8 cellular contexts compared by ENCODE assay signal in the genomic region with DNA sequence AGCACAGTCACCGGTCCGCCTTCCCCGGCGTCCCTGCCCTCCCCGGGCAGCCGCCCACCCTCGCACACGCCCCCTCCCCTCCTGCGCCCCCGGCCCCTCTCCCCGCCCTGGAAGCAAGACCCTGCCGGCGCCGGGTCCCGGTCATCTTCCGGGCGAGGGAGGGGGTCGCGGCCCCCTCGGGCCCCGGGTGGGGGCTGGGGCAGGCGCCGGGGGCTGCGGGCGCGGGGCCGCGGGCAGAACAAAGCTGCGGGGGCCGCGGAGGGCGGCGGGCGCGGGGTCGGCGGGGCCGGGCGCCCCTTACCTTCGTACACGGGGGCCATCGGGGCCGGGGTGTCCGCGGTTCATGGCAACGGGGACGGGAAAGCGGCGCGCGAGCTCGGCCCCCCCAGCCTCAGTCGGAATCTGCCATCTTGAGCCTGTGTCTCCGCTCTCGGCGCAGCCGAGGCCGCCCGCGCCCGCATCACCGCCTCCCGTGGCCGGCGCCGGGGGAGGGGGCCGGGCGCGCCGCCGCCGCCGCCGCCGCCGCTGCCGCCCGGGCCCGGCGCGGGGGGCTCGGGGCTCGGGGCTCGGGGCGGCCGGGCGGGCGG. TPM values are rescaled to one million over a fixed set of nuclear protein-coding genes. Genes with fewer than 3 reads are reported as not detected.
DNase-seq lines count a peak whose midpoint lies in the region; ATAC-seq lines count a peak whose summit lies in the region.

No MANE protein-coding gene starts in this region.

- no peaks in the 10 kb centered on the region for H3K9me3 ChIP-seq in duodenal mucosa (ENCODE audit: control insufficient read depth in 1 of 2, low read length in 2 of 2)

- H2AK5ac ChIP-seq in mesendoderm (ENCODE audit: low read length): no peak overlapping the region

- WGBS in mesendoderm (ENCODE audit: extremely low coverage, insufficient coverage, low lambda C conversion rate): no CpG with 5 or more reads among the region's 88 CpGs

- H3K9ac ChIP-seq in duodenal mucosa (ENCODE audit: low read depth in 1 of 2, low read length in 2 of 2) (peak overlapping the region; percentile 89 to 91), mesendoderm (ENCODE audit: low read length) (peak overlapping the region; percentile 59)

- no peak overlapping the region for H4K5ac ChIP-seq in mesendoderm (ENCODE audit: low read length)

- H2BK120ac ChIP-seq in mesendoderm (ENCODE audit: low read depth, low read length): peak overlapping the region; percentile 92

- no peak overlapping the region for H3K23ac ChIP-seq in mesendoderm (ENCODE audit: low read length)

- ATAC-seq in Right ventricle myocardium inferior (no peak), HG03571 (IDR thresholded peaks at IDR 0.05; ENCODE audit: unreplicated experiment) (peak; percentile 1)

- no peak overlapping the region for H2BK5ac ChIP-seq in mesendoderm (ENCODE audit: low read length)

- H3K18ac ChIP-seq in mesendoderm (ENCODE audit: low read length): peak overlapping the region; percentile 96

- H3K79me1 ChIP-seq in mesendoderm (ENCODE audit: low read length): peaks cover 5% of the 10 kb centered on the region

- peak overlapping the region; percentile 68 for H3K56ac ChIP-seq in mesendoderm (ENCODE audit: low read length)

- H3K36me3 ChIP-seq in duodenal mucosa (ENCODE audit: control insufficient read depth in 1 of 2, insufficient read depth in 2 of 2, low read length in 2 of 2): peaks cover 0 to 6% of the 10 kb centered on the region in 2 donors
- H3K36me3 ChIP-seq in mesendoderm (ENCODE audit: control insufficient read depth, insufficient read depth, low read length): no peaks in the 10 kb centered on the region

- peak overlapping the region; percentile 91 to 92 for H3K4me3 ChIP-seq in duodenal mucosa (ENCODE audit: low read depth in 1 of 2, low read length in 2 of 2)
- peak overlapping the region; percentile 39 for H3K4me3 ChIP-seq in mesendoderm (ENCODE audit: low read length)

- H3K79me2 ChIP-seq in mesendoderm (ENCODE audit: control insufficient read depth, insufficient read depth, low read length): no peaks in the 10 kb centered on the region

- H3K27ac ChIP-seq in duodenal mucosa (ENCODE audit: low read depth, low read length): peak overlapping the region; percentile 88
- no peak overlapping the region for H3K27ac ChIP-seq in mesendoderm (ENCODE audit: low read depth, low read length)

- no peak overlapping the region for H4K8ac ChIP-seq in mesendoderm (ENCODE audit: low read depth, low read length)

- peak overlapping the region; percentile 89 for H3K4ac ChIP-seq in mesendoderm (ENCODE audit: low read depth, low read length)

- peak overlapping the region; percentile 98 for H2BK15ac ChIP-seq in mesendoderm (replicated peaks; ENCODE audit: low read depth)

- no peak overlapping the region for H3K4me2 ChIP-seq in mesendoderm (ENCODE audit: low read length)

- DNase-seq in Right ventricle myocardium inferior (ENCODE audit: missing footprints): peak; percentile 80
- no peak for DNase-seq in cardiac septum (ENCODE audit: low spot score)
- peak; percentile 54 for DNase-seq in activated CD4-positive, CD25-positive, alpha-beta regulatory T cell treated with anti-CD3 and anti-CD28 coated beads, Interleukin-2, amount 50 U/mL, for 72 hours
- DNase-seq in mesendoderm: peak; percentile 12
- DNase-seq in superior temporal gyrus (ENCODE audit: extremely low spot score): peak; percentile 11
- DNase-seq in occipital lobe (lab: John Stamatoyannopoulos, UW): no peak

- no peaks in the 10 kb centered on the region for H3K27me3 ChIP-seq in duodenal mucosa (ENCODE audit: control insufficient read depth in 1 of 2, insufficient read depth in 2 of 2, low read length in 2 of 2)
- H3K27me3 ChIP-seq in mesendoderm (ENCODE audit: insufficient read depth, low read length, poor library complexity): peaks cover 4% of the 10 kb centered on the region

- H3K4me1 ChIP-seq in duodenal mucosa (ENCODE audit: control insufficient read depth in 1 of 2, insufficient read depth in 2 of 2, low read length in 2 of 2) (peaks cover 27 to 34% of the 10 kb centered on the region in 2 donors), mesendoderm (ENCODE audit: control insufficient read depth, low read depth, low read length) (no peaks in the 10 kb centered on the region)

- intact Hi-C loops in Right ventricle myocardium inferior (cut with DNase I) (loop anchor here (5.0 kb wide), 2 partner anchors 45 to 75 kb away; no protein-coding TSS in a partner anchor), cardiac septum (cut with DNase I) (loop anchor here (2.0 to 5.0 kb wide), 3 partner anchors 45 to 225 kb away; no protein-coding TSS in a partner anchor)

RNA-seq across cellular contexts. Expression of gene HIPK2, which starts 0.4 kb away (rescaled TPM):
- total RNA-seq in Right ventricle myocardium inferior (97.8 TPM), cardiac septum (218 TPM), occipital lobe (12.0 TPM)
- polyA plus RNA-seq in mesendoderm (2013, experiment 1 of 2): 13.2 TPM
- polyA plus RNA-seq in mesendoderm (2013, experiment 2 of 2): 13.5 TPM

RNA-seq across cellular contexts. Expression of gene TBXAS1, which starts 51.7 kb away (rescaled TPM):
- 6.0 TPM for total RNA-seq in Right ventricle myocardium inferior
- 4.3 TPM for total RNA-seq in cardiac septum
- polyA plus RNA-seq in mesendoderm (2013, experiment 1 of 2): 2.1 TPM
- 1.7 TPM for polyA plus RNA-seq in mesendoderm (2013, experiment 2 of 2)
- total RNA-seq in occipital lobe: 3.4 TPM

Comparison
In these comparisons a context has a peak if more than half of its experiments do, and no peak if none do; other contexts are left out.
1. DNase-seq: peak in Right ventricle myocardium inferior (single experiment), activated CD4-positive, CD25-positive, alpha-beta regulatory T cell treated with anti-CD3 and anti-CD28 coated beads, Interleukin-2, amount 50 U/mL, for 72 hours (single experiment), mesendoderm (single experiment) and superior temporal gyrus (single experiment); none in cardiac septum (single experiment) and occipital lobe (single experiment).